27 cellular contexts compared by ENCODE assay signal in the genomic region with DNA sequence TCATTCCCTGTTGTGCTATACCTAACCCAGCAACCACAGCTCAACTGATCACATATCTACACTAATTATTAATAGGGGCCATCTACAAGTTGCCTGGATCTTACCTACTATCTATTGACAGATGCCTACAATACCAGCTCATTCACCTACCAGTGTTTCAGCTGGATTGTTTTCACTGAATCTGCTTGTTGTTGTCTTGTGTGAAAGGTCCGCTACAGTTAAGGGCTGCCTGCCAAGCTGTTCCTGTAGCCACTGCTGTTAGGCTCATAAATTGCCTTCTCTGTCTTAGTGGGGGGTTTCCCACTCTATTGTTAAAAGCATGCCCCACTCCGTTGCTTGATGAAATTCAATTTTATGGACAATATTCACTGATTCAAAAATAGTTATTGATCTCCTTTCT.
DNase-seq lines count a peak whose midpoint lies in the region; TF ChIP-seq lines count a peak whose summit lies in the region.
"Had no signal": no experiment of that assay in that cellular context is flagged by ENCODE, and none has a peak within 500 bp of the region (broad histone marks: within the 10 kb centered on the region; RNA-seq: fewer than 3 reads in every experiment).

No MANE protein-coding gene starts in this region.

- H3K9me3 Mint-ChIP-seq in activated naive CD4-positive, alpha-beta T cell treated with anti-CD3 and anti-CD28 coated beads, Interleukin-2, amount 10 ng/mL, durations not matched to agents 7 days and 5 days = peaks cover 6% of the 10 kb centered on the region
- H3K9me3 Mint-ChIP-seq: activated naive CD8-positive, alpha-beta T cell treated with anti-CD3 and anti-CD28 coated beads, Interleukin-2, amount 10 ng/mL, durations not matched to agents 7 days and 5 days had no signal

- 13 to 44% methylated on average over 2 of the region's 2 CpGs for WGBS in sigmoid colon, 2 donors

- H3K4me2 ChIP-seq in parathyroid adenoma (ENCODE audit: low read length) = peak overlapping the region; percentile 28

- TF ChIP-seq CTCF in parathyroid adenoma (IDR thresholded peaks at IDR 0.05) = no peak
- no peak for TF ChIP-seq CTCF in sigmoid colon (IDR thresholded peaks at IDR 0.05)
- no peak for TF ChIP-seq CTCF in left ventricle myocardium inferior (IDR thresholded peaks at IDR 0.05; ENCODE audit: borderline replicate concordance)

- no peak overlapping the region for H2AFZ ChIP-seq in parathyroid adenoma

- H3K27me3 ChIP-seq in parathyroid adenoma (ENCODE audit: control insufficient read depth, insufficient read depth, low read length) = no peaks in the 10 kb centered on the region
- no peaks in the 10 kb centered on the region for H3K27me3 ChIP-seq in sigmoid colon
- no peaks in the 10 kb centered on the region for H3K27me3 ChIP-seq in left ventricle myocardium inferior (ENCODE audit: low read depth)
- H3K27me3 ChIP-seq: ascending aorta, esophagus muscularis mucosa, foreskin keratinocyte, transverse colon had no signal

- H3K27me3 Mint-ChIP-seq in activated naive CD4-positive, alpha-beta T cell treated with anti-CD3 and anti-CD28 coated beads, Interleukin-2, amount 10 ng/mL, durations not matched to agents 7 days and 5 days = no peaks in the 10 kb centered on the region
- H3K27me3 Mint-ChIP-seq: activated naive CD8-positive, alpha-beta T cell treated with anti-CD3 and anti-CD28 coated beads, Interleukin-2, amount 10 ng/mL, durations not matched to agents 7 days and 5 days; natural killer cell treated with Interleukin-12 subunit alpha and Interleukin-12 subunit beta and Interleukin-15 and Interleukin-18, amount 100 ng/mL, for 72 hours; T-helper 17 cell had no signal

- peak; percentile 63 for DNase-seq in NCI-H1092 (lab: John Stamatoyannopoulos, UW)
- DNase-seq in NCI-H1930 (lab: John Stamatoyannopoulos, UW) = peak; percentile 11 to 37
- DNase-seq in NCI-H748 treated with DMSO at 0.1 percent for 48 hours (lab: John Stamatoyannopoulos, UW) = peak; percentile 98
- DNase-seq in sigmoid colon = no peak
- DNase-seq in activated naive CD4-positive, alpha-beta T cell treated with anti-CD3 and anti-CD28 coated beads, Interleukin-2, amount 10 ng/mL, durations not matched to agents 7 days and 5 days = no peak
- no peak for DNase-seq in left ventricle myocardium inferior
- DNase-seq: activated CD4-positive, alpha-beta T cell treated with anti-CD3 and anti-CD28 coated beads for 1 hour; activated CD8-positive, alpha-beta T cell treated with anti-CD3 and anti-CD28 coated beads, Interleukin-2, amount 10 ng/mL, durations not matched to agents 7 days and 5 days; activated naive CD8-positive, alpha-beta T cell treated with anti-CD3 and anti-CD28 coated beads, Interleukin-2, amount 10 ng/mL, durations not matched to agents 7 days and 5 days; caudate nucleus; cortex of kidney; foreskin keratinocyte; Kasumi-1; mucosa of descending colon; MV-4-11; NCI-H2171 treated with DMSO at 0.1 percent for 48 hours; OCI-M1; retina; stimulated activated CD4-positive, alpha-beta T cell treated with anti-CD3 and anti-CD28 coated beads, Interleukin-2, amount 100 ng/mL, for 24 hours; T-helper 17 cell; transverse colon had no signal

- H3K79me2 ChIP-seq in parathyroid adenoma = no peaks in the 10 kb centered on the region

- H3K9ac ChIP-seq in parathyroid adenoma = no peak overlapping the region

- H3K4me1 Mint-ChIP-seq in activated naive CD4-positive, alpha-beta T cell treated with anti-CD3 and anti-CD28 coated beads, Interleukin-2, amount 10 ng/mL, durations not matched to agents 7 days and 5 days = no peaks in the 10 kb centered on the region
- H3K4me1 Mint-ChIP-seq: activated naive CD8-positive, alpha-beta T cell treated with anti-CD3 and anti-CD28 coated beads, Interleukin-2, amount 10 ng/mL, durations not matched to agents 7 days and 5 days; T-helper 17 cell had no signal

- no peaks in the 10 kb centered on the region for H3K36me3 ChIP-seq in parathyroid adenoma (ENCODE audit: control insufficient read depth, insufficient read depth, low read length)
- no peaks in the 10 kb centered on the region for H3K36me3 ChIP-seq in sigmoid colon
- no peaks in the 10 kb centered on the region for H3K36me3 ChIP-seq in left ventricle myocardium inferior
- H3K36me3 ChIP-seq: ascending aorta, esophagus muscularis mucosa, transverse colon had no signal

- H3K36me3 Mint-ChIP-seq in activated naive CD4-positive, alpha-beta T cell treated with anti-CD3 and anti-CD28 coated beads, Interleukin-2, amount 10 ng/mL, durations not matched to agents 7 days and 5 days = no peaks in the 10 kb centered on the region
- H3K36me3 Mint-ChIP-seq: activated naive CD8-positive, alpha-beta T cell treated with anti-CD3 and anti-CD28 coated beads, Interleukin-2, amount 10 ng/mL, durations not matched to agents 7 days and 5 days; natural killer cell treated with Interleukin-12 subunit alpha and Interleukin-12 subunit beta and Interleukin-15 and Interleukin-18, amount 100 ng/mL, for 72 hours had no signal

- H3K4me1 ChIP-seq in parathyroid adenoma (no peaks in the 10 kb centered on the region), sigmoid colon (no peaks in the 10 kb centered on the region), left ventricle myocardium inferior (no peaks in the 10 kb centered on the region)
- H3K4me1 ChIP-seq: ascending aorta, esophagus muscularis mucosa, foreskin keratinocyte had no signal

- no peaks in the 10 kb centered on the region for H3K9me3 ChIP-seq in parathyroid adenoma (ENCODE audit: control insufficient read depth, low read length)
- no peaks in the 10 kb centered on the region for H3K9me3 ChIP-seq in sigmoid colon
- H3K9me3 ChIP-seq in left ventricle myocardium inferior (replicated peaks) = peaks cover 7% of the 10 kb centered on the region
- H3K9me3 ChIP-seq: ascending aorta, esophagus muscularis mucosa, mucosa of descending colon, transverse colon had no signal

- CTCF ChIA-PET in activated naive CD4-positive, alpha-beta T cell treated with anti-CD3 and anti-CD28 coated beads, Interleukin-2, amount 10 ng/mL, durations not matched to agents 7 days and 5 days (lab: Charles Lee) = no interaction called here

- no peak for TF ChIP-seq EP300 in sigmoid colon (IDR thresholded peaks at IDR 0.05)

- no peak for TF ChIP-seq POLR2A in sigmoid colon (IDR thresholded peaks at IDR 0.05)

- H3K4me3 ChIP-seq in parathyroid adenoma (ENCODE audit: low read depth, low read length) = no peak overlapping the region
- H3K4me3 ChIP-seq in sigmoid colon = no peak overlapping the region
- no peak overlapping the region for H3K4me3 ChIP-seq in left ventricle myocardium inferior
- H3K4me3 ChIP-seq: ascending aorta, esophagus muscularis mucosa, lung, mucosa of descending colon, SK-N-MC, transverse colon had no signal

- H3K27ac Mint-ChIP-seq in activated naive CD4-positive, alpha-beta T cell treated with anti-CD3 and anti-CD28 coated beads, Interleukin-2, amount 10 ng/mL, durations not matched to agents 7 days and 5 days = no peak overlapping the region
- H3K27ac Mint-ChIP-seq: activated CD8-positive, alpha-beta T cell treated with anti-CD3 and anti-CD28 coated beads, Interleukin-2, amount 10 ng/mL, durations not matched to agents 7 days and 5 days; activated naive CD8-positive, alpha-beta T cell treated with anti-CD3 and anti-CD28 coated beads, Interleukin-2, amount 10 ng/mL, durations not matched to agents 7 days and 5 days; natural killer cell treated with Interleukin-12 subunit alpha and Interleukin-12 subunit beta and Interleukin-15 and Interleukin-18, amount 100 ng/mL, for 72 hours; T-helper 17 cell had no signal

- no peak overlapping the region for H3K4me3 Mint-ChIP-seq in activated naive CD4-positive, alpha-beta T cell treated with anti-CD3 and anti-CD28 coated beads, Interleukin-2, amount 10 ng/mL, durations not matched to agents 7 days and 5 days
- H3K4me3 Mint-ChIP-seq: activated CD8-positive, alpha-beta T cell treated with anti-CD3 and anti-CD28 coated beads, Interleukin-2, amount 10 ng/mL, durations not matched to agents 7 days and 5 days; activated naive CD8-positive, alpha-beta T cell treated with anti-CD3 and anti-CD28 coated beads, Interleukin-2, amount 10 ng/mL, durations not matched to agents 7 days and 5 days; natural killer cell treated with Interleukin-12 subunit alpha and Interleukin-12 subunit beta and Interleukin-15 and Interleukin-18, amount 100 ng/mL, for 72 hours; T-helper 17 cell had no signal

- H3K27ac ChIP-seq in parathyroid adenoma = no peak overlapping the region
- H3K27ac ChIP-seq in sigmoid colon = no peak overlapping the region
- H3K27ac ChIP-seq in left ventricle myocardium inferior (replicated peaks) = no peak overlapping the region
- H3K27ac ChIP-seq: ascending aorta, esophagus muscularis mucosa, foreskin keratinocyte, SK-N-MC, transverse colon had no signal

- intact Hi-C loops in sigmoid colon (cut with DNase I) = no loop called here
- intact Hi-C loops in left ventricle myocardium inferior (cut with micrococcal nuclease) = no loop called here

Comparison
In these comparisons a context has a peak if more than half of its experiments do, and no peak if none do; other contexts are left out.
1. DNase-seq: peak in NCI-H1092 (single experiment), NCI-H1930 (2 of 2) and NCI-H748 treated with DMSO at 0.1 percent for 48 hours (single experiment); none in sigmoid colon (single experiment), activated naive CD4-positive, alpha-beta T cell treated with anti-CD3 and anti-CD28 coated beads, Interleukin-2, amount 10 ng/mL, durations not matched to agents 7 days and 5 days (single experiment) and left ventricle myocardium inferior (single experiment).